8 cellular contexts compared by ENCODE assay signal in the genomic region with DNA sequence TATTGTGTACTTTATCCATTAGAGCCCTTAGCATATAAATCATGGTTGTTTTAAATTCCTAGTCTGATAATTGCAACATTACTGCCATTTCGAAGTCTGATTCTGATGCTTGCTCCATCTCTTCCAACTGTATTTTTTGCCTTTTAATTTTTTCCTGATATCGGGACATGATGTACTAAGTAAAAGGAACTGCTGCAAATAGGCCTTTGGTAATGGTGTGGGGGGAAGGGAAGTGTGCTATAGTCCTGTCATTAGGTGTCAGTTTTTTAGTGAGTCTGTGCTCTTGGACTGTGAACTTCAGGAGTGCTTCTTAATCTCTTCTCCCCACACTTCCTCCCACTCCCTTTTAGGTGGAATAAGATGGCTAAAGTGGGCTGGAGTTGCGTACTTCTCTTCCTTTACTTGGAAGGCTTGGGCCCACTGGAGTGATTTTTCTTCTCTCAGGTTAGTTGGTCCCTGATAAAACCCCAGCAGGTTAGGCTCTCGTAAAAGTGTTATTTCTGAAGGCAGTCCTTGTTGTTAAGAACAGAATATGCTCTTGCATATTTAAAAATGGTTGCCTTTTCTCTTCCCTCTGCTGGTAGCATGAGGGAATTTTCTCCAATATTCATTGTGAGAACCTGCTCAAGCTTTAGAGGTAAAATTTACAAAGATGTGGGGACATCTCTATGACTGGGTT. TPM values are rescaled to one million over a fixed set of nuclear protein-coding genes. Genes with fewer than 3 reads are reported as not detected.
DNase-seq lines count a peak whose midpoint lies in the region; ATAC-seq and TF ChIP-seq lines count a peak whose summit lies in the region.

No MANE protein-coding gene starts in this region.

- in situ Hi-C loops in mammary epithelial cell (cut with MboI; ENCODE audit: low sequenced_read_pairs in 2 of 2), result no loop called here

- H3K27ac ChIP-seq in mammary epithelial cell (ENCODE audit: insufficient read depth, low read depth, low read length), result no peak overlapping the region
- no peak overlapping the region for H3K27ac ChIP-seq in naive thymus-derived CD4-positive, alpha-beta T cell (ENCODE audit: low read depth, low read length)

- CTCF ChIA-PET in mammary epithelial cell (lab: Charles Lee; ENCODE audit: low non-redundant PET), result interaction anchor here (0.7 kb wide), 1 partner anchor 298 kb away, joined by 3 read pairs; no protein-coding TSS in a partner anchor
- CTCF ChIA-PET in naive thymus-derived CD4-positive, alpha-beta T cell (lab: Charles Lee), result no interaction called here
- CTCF ChIA-PET in activated naive CD4-positive, alpha-beta T cell treated with anti-CD3 and anti-CD28 coated beads, Interleukin-2, amount 10 ng/mL, durations not matched to agents 7 days and 5 days (lab: Charles Lee), result no interaction called here

- H3K9me3 Mint-ChIP-seq in naive thymus-derived CD4-positive, alpha-beta T cell, result no peaks in the 10 kb centered on the region
- H3K9me3 Mint-ChIP-seq in activated naive CD4-positive, alpha-beta T cell treated with anti-CD3 and anti-CD28 coated beads, Interleukin-2, amount 10 ng/mL, durations not matched to agents 7 days and 5 days, result no peaks in the 10 kb centered on the region

- H3K4me1 ChIP-seq in mammary epithelial cell (ENCODE audit: insufficient read depth, low read length), result no peaks in the 10 kb centered on the region
- H3K4me1 ChIP-seq in naive thymus-derived CD4-positive, alpha-beta T cell (ENCODE audit: control insufficient read depth in 2 of 2, insufficient read depth in 2 of 2, low read length in 2 of 2), result peaks cover 0 to 5% of the 10 kb centered on the region in 2 donors

- H3K27ac Mint-ChIP-seq in naive thymus-derived CD4-positive, alpha-beta T cell, result peak overlapping the region in 6 of 9 donors; percentile 11 to 64 (median 42)
- H3K27ac Mint-ChIP-seq in activated naive CD4-positive, alpha-beta T cell treated with anti-CD3 and anti-CD28 coated beads, Interleukin-2, amount 10 ng/mL, durations not matched to agents 7 days and 5 days, result no peak overlapping the region

- DNase-seq in GM12864 (ENCODE audit: low read depth) (no peak), mammary epithelial cell (no peak), C1 segment of cervical spinal cord (lab: John Stamatoyannopoulos, UW) (no peak), NCI-H2171 treated with DMSO at 0.1 percent for 48 hours (lab: John Stamatoyannopoulos, UW) (no peak)
- peak in 6 of 9 donors; percentile 21 to 45 (median 36) for DNase-seq in naive thymus-derived CD4-positive, alpha-beta T cell
- no peak for DNase-seq in activated naive CD4-positive, alpha-beta T cell treated with anti-CD3 and anti-CD28 coated beads, Interleukin-2, amount 10 ng/mL, durations not matched to agents 7 days and 5 days

- no peak overlapping the region for H2AFZ ChIP-seq in mammary epithelial cell (ENCODE audit: low read depth, low read length)

- no TSS peak for BruUV-seq in mammary epithelial cell (replicated peaks; lab: Mats Ljungman, UMichigan)

- no peaks in the 10 kb centered on the region for H4K20me1 ChIP-seq in mammary epithelial cell (ENCODE audit: insufficient read depth, low read length)

- H3K9ac ChIP-seq in mammary epithelial cell (ENCODE audit: insufficient read depth, low read length), result no peak overlapping the region

- no peaks in the 10 kb centered on the region for H3K9me3 ChIP-seq in mammary epithelial cell (replicated peaks; ENCODE audit: insufficient read depth, low read length)
- no peaks in the 10 kb centered on the region for H3K9me3 ChIP-seq in naive thymus-derived CD4-positive, alpha-beta T cell (ENCODE audit: control insufficient read depth in 2 of 3, low read length in 3 of 3)

- TF ChIP-seq CTCF in GM12864 (IDR thresholded peaks at IDR 0.05; ENCODE audit: low read depth, low read length, missing control alignments) (peak; percentile 39), mammary epithelial cell (conservative IDR thresholded peaks at IDR 0.05 in 1 of 2, IDR thresholded peaks at IDR 0.05 in 1 of 2; ENCODE audit: extremely low read depth in 1 of 2, insufficient read depth in 1 of 2, low read depth in 1 of 2, low read length in 2 of 2) (peak; percentile 49 to 52)

- H3K36me3 ChIP-seq in mammary epithelial cell (ENCODE audit: insufficient read depth, low read length), result no peaks in the 10 kb centered on the region
- no peaks in the 10 kb centered on the region for H3K36me3 ChIP-seq in naive thymus-derived CD4-positive, alpha-beta T cell (ENCODE audit: control insufficient read depth in 2 of 3, insufficient read depth in 3 of 3, low read length in 3 of 3)

- H3K4me3 ChIP-seq in GM12864 (ENCODE audit: low read depth, low read length) (no peak overlapping the region), mammary epithelial cell (replicated peaks in 1 of 3; ENCODE audit: insufficient read depth in 1 of 3, low read depth in 2 of 3, low read length in 3 of 3) (no peak overlapping the region)
- no peak overlapping the region for H3K4me3 ChIP-seq in naive thymus-derived CD4-positive, alpha-beta T cell (ENCODE audit: low read length)

- no peaks in the 10 kb centered on the region for H3K27me3 Mint-ChIP-seq in naive thymus-derived CD4-positive, alpha-beta T cell
- no peaks in the 10 kb centered on the region for H3K27me3 Mint-ChIP-seq in activated naive CD4-positive, alpha-beta T cell treated with anti-CD3 and anti-CD28 coated beads, Interleukin-2, amount 10 ng/mL, durations not matched to agents 7 days and 5 days

- H3K4me1 Mint-ChIP-seq in naive thymus-derived CD4-positive, alpha-beta T cell, result peaks cover 16 to 74% (median 65%) of the 10 kb centered on the region in 7 donors
- peaks cover 4% of the 10 kb centered on the region for H3K4me1 Mint-ChIP-seq in activated naive CD4-positive, alpha-beta T cell treated with anti-CD3 and anti-CD28 coated beads, Interleukin-2, amount 10 ng/mL, durations not matched to agents 7 days and 5 days

- dilution Hi-C loops in mammary epithelial cell (cut with HindIII; ENCODE audit: low sequenced_read_pairs), result no loop called here

- H3K27me3 ChIP-seq in mammary epithelial cell (ENCODE audit: insufficient read depth, low read length), result no peaks in the 10 kb centered on the region
- H3K27me3 ChIP-seq in naive thymus-derived CD4-positive, alpha-beta T cell (ENCODE audit: control insufficient read depth in 2 of 2, insufficient read depth in 2 of 2, low read length in 2 of 2), result no peaks in the 10 kb centered on the region

- H3K4me3 Mint-ChIP-seq in naive thymus-derived CD4-positive, alpha-beta T cell, result peak overlapping the region in 2 of 10 donors; percentile 29 to 35
- H3K4me3 Mint-ChIP-seq in activated naive CD4-positive, alpha-beta T cell treated with anti-CD3 and anti-CD28 coated beads, Interleukin-2, amount 10 ng/mL, durations not matched to agents 7 days and 5 days, result no peak overlapping the region

- ATAC-seq in HG03520 (IDR thresholded peaks at IDR 0.05; ENCODE audit: unreplicated experiment) (peak; percentile 69), GM21423 (IDR thresholded peaks at IDR 0.05; ENCODE audit: unreplicated experiment) (no peak)
- ATAC-seq in naive thymus-derived CD4-positive, alpha-beta T cell, result peak; percentile 61

- intact Hi-C loops in mammary epithelial cell (cut with micrococcal nuclease), result loop anchor here (2.0 kb wide), 1 partner anchor 365 kb away; no protein-coding TSS in a partner anchor
- intact Hi-C loops in naive thymus-derived CD4-positive, alpha-beta T cell (cut with micrococcal nuclease), result loop anchor here (1.0 to 5.0 kb wide), 7 partner anchors 19 to 365 kb away; no protein-coding TSS in a partner anchor

- H3K36me3 Mint-ChIP-seq in naive thymus-derived CD4-positive, alpha-beta T cell, result peaks cover 0 to 40% (median 15%) of the 10 kb centered on the region in 5 donors
- H3K36me3 Mint-ChIP-seq in activated naive CD4-positive, alpha-beta T cell treated with anti-CD3 and anti-CD28 coated beads, Interleukin-2, amount 10 ng/mL, durations not matched to agents 7 days and 5 days, result peaks cover 39% of the 10 kb centered on the region

- 89% methylated on average over 4 of the region's 4 CpGs for WGBS in mammary epithelial cell (ENCODE audit: low coverage, missing lambda C conversion rate)

- POLR2A ChIA-PET in naive thymus-derived CD4-positive, alpha-beta T cell (lab: Charles Lee), result interaction anchor here (0.9 kb wide), 1 partner anchor 19 kb away, joined by 4 read pairs; no protein-coding TSS in a partner anchor

- peaks cover 71% of the 10 kb centered on the region for H3K79me2 ChIP-seq in mammary epithelial cell (ENCODE audit: insufficient read depth, low read length)

- no peak overlapping the region for H3K4me2 ChIP-seq in mammary epithelial cell (ENCODE audit: insufficient read depth, low read depth, low read length)

RNA-seq across cellular contexts. Expression of a gene that starts 18.1 kb away (rescaled TPM):
- total RNA-seq in mammary epithelial cell, result 10 to 100 TPM; 31.4 to 42.0 TPM
- 19.0 TPM for polyA plus RNA-seq in mammary epithelial cell
- 47.1 TPM for polyA minus RNA-seq in mammary epithelial cell
- 10 to 100 TPM; 17.9 to 47.4 (median 28.9) TPM for total RNA-seq in naive thymus-derived CD4-positive, alpha-beta T cell
- polyA plus RNA-seq in naive thymus-derived CD4-positive, alpha-beta T cell, result 1 to 10 TPM; 2.5 to 4.9 TPM

Comparison
In these comparisons a context has a peak if more than half of its experiments do, and no peak if none do; other contexts are left out.
1. DNase-seq: peak in naive thymus-derived CD4-positive, alpha-beta T cell (6 of 9); none in GM12864 (single experiment), mammary epithelial cell (single experiment), C1 segment of cervical spinal cord (0 of 14), activated naive CD4-positive, alpha-beta T cell treated with anti-CD3 and anti-CD28 coated beads, Interleukin-2, amount 10 ng/mL, durations not matched to agents 7 days and 5 days (single experiment) and NCI-H2171 treated with DMSO at 0.1 percent for 48 hours (single experiment).